23 cellular contexts compared by ENCODE assay signal in the genomic region with DNA sequence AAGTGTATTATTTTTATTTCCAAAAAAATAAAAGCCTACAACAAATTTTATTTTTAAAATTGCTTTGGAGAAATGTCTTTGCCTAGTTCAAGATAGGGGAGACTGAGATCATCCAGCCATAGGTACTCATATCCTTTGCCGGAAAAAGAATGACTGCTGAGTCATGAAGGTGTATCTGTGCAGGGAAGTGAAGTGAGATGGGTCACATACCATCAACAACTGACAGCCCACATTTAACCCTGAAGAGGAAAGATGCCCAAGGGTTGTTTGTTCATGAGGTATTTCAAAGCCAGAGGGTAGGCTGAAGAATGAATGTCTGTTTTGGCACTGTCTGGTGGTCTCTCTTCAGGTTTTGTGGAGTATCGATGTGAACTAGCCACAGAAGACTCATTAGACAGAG.
A peak's percentile ranks its signal among the peaks of the same experiment; 100 is the strongest.
DNase-seq lines count a peak whose midpoint lies in the region; ATAC-seq, FAIRE-seq and TF ChIP-seq lines count a peak whose summit lies in the region.
"Had no signal": no experiment of that assay in that cellular context is flagged by ENCODE, and none has a peak within 500 bp of the region (broad histone marks: within the 10 kb centered on the region; RNA-seq: fewer than 3 reads in every experiment).

No MANE protein-coding gene starts in this region.

- DNase-seq in MCF 10A (ENCODE audit: unreplicated experiment) (peak; percentile 46), breast epithelium (ENCODE audit: low spot score in 2 of 2) (no peak), mammary epithelial cell (peak; percentile 54), keratinocyte (ENCODE audit: low read depth, low spot score) (peak; percentile 7), renal cortical epithelial cell (ENCODE audit: low read depth) (peak; percentile 25), dedifferentiated amniotic fluid mesenchymal stem cell (ENCODE audit: extremely low spot score) (no peak), NCI-H526 treated with DMSO at 0.1 percent for 48 hours (lab: John Stamatoyannopoulos, UW) (no peak)
- DNase-seq in activated T-cell treated with anti-CD3 and anti-CD28 coated beads, Interleukin-2, amount 50 U/mL, for 4 hours, result no peak
- DNase-seq: 8988T, Calu3, NCI-H1436, NCI-H2029, NCI-H2171, NCI-H446, NCI-H69, Peyer's patch, Right ventricle myocardium superior had no signal

- H3K27me3 Mint-ChIP-seq in MCF 10A (ENCODE audit: insufficient read depth, unreplicated experiment), result no peaks in the 10 kb centered on the region
- peaks cover 21% of the 10 kb centered on the region for H3K27me3 Mint-ChIP-seq in activated T-cell treated with anti-CD3 and anti-CD28 coated beads, Interleukin-2, amount 50 U/mL, for 4 hours (ENCODE audit: low read depth)

- no peak overlapping the region for H3K4me3 ChIP-seq in breast epithelium
- H3K4me3 ChIP-seq in mammary epithelial cell (replicated peaks in 1 of 3; ENCODE audit: insufficient read depth in 1 of 3, low read depth in 2 of 3, low read length in 3 of 3), result no peak overlapping the region
- no peak overlapping the region for H3K4me3 ChIP-seq in keratinocyte (ENCODE audit: control insufficient read depth in 2 of 3, extremely low read depth in 1 of 3, insufficient read depth in 2 of 3, low read depth in 1 of 3, low read length in 3 of 3)
- H3K4me3 ChIP-seq: GM23338, Peyer's patch, SK-N-MC had no signal

- H3K9me1 ChIP-seq in keratinocyte (ENCODE audit: control insufficient read depth, extremely low read depth, insufficient read depth, low read length), result no peaks in the 10 kb centered on the region

- dilution Hi-C loops in mammary epithelial cell (cut with HindIII; ENCODE audit: low sequenced_read_pairs), result no loop called here
- dilution Hi-C loops in keratinocyte (cut with MboI; ENCODE audit: extremely low pct_ligation_motif_present, low sequenced_read_pairs), result no loop called here

- no peak overlapping the region for H3K4me3 Mint-ChIP-seq in MCF 10A (ENCODE audit: unreplicated experiment)
- no peak overlapping the region for H3K4me3 Mint-ChIP-seq in activated T-cell treated with anti-CD3 and anti-CD28 coated beads, Interleukin-2, amount 50 U/mL, for 4 hours
- H3K4me3 Mint-ChIP-seq: B cell, GM23338 had no signal

- CTCF ChIA-PET in MCF 10A (lab: Yijun Ruan, JAX) (interaction anchor here (1.5 kb wide), 1 partner anchor 33 kb away, joined by 4 read pairs; no protein-coding TSS in a partner anchor), mammary epithelial cell (lab: Charles Lee; ENCODE audit: low non-redundant PET) (no interaction called here)

- TF ChIP-seq POLR2A in breast epithelium (IDR thresholded peaks at IDR 0.05), result no peak

- H3K9me3 ChIP-seq in breast epithelium, result no peaks in the 10 kb centered on the region
- no peaks in the 10 kb centered on the region for H3K9me3 ChIP-seq in mammary epithelial cell (replicated peaks; ENCODE audit: insufficient read depth, low read length)
- H3K9me3 ChIP-seq in keratinocyte (ENCODE audit: control insufficient read depth, low read depth, low read length), result no peaks in the 10 kb centered on the region
- H3K9me3 ChIP-seq: Peyer's patch had no signal

- in situ Hi-C loops in mammary epithelial cell (cut with MboI; ENCODE audit: low sequenced_read_pairs in 2 of 2), result no loop called here

- intact Hi-C loops in MCF 10A (cut with micrococcal nuclease) (no loop called here), breast epithelium (cut with DNase I; ENCODE audit: low total_unique reads) (no loop called here), mammary epithelial cell (cut with micrococcal nuclease) (no loop called here)

- H2AFZ ChIP-seq in mammary epithelial cell (ENCODE audit: low read depth, low read length), result peak overlapping the region; percentile 66
- peak overlapping the region; percentile 66 for H2AFZ ChIP-seq in keratinocyte (ENCODE audit: control insufficient read depth, low read length)
- H2AFZ ChIP-seq: GM23338 had no signal

- H3K79me2 ChIP-seq in mammary epithelial cell (ENCODE audit: insufficient read depth, low read length) (no peaks in the 10 kb centered on the region), keratinocyte (ENCODE audit: control insufficient read depth, insufficient read depth, low read length) (no peaks in the 10 kb centered on the region)

- TF ChIP-seq CTCF in MCF 10A (IDR thresholded peaks at IDR 0.05; ENCODE audit: unreplicated experiment) (no peak), breast epithelium (IDR thresholded peaks at IDR 0.05) (no peak), mammary epithelial cell (conservative IDR thresholded peaks at IDR 0.05 in 1 of 2, IDR thresholded peaks at IDR 0.05 in 1 of 2; ENCODE audit: extremely low read depth in 1 of 2, insufficient read depth in 1 of 2, low read depth in 1 of 2, low read length in 2 of 2) (no peak), keratinocyte (optimal IDR thresholded peaks at IDR 0.05 in 1 of 3, IDR thresholded peaks at IDR 0.05 in 1 of 3, conservative IDR thresholded peaks at IDR 0.05 in 1 of 3; ENCODE audit: extremely low read depth in 1 of 3, insufficient read depth in 2 of 3, low read length in 3 of 3) (no peak)

- FAIRE-seq in keratinocyte (lab: Jason Lieb, UNC), result peak; percentile 93
- FAIRE-seq: GM12892, GM18507 had no signal

- H3K9ac ChIP-seq in mammary epithelial cell (ENCODE audit: insufficient read depth, low read length) (no peak overlapping the region), keratinocyte (ENCODE audit: control insufficient read depth, extremely low read depth, insufficient read depth, low read length) (no peak overlapping the region)
- H3K9ac ChIP-seq: KMS-11 had no signal

- ATAC-seq in activated T-cell treated with anti-CD3 and anti-CD28 coated beads, Interleukin-2, amount 50 U/mL, for 4 hours, result no peak
- ATAC-seq: GM23338 had no signal

- POLR2A ChIA-PET in MCF 10A (lab: Yijun Ruan, JAX), result no interaction called here

- H3K27me3 ChIP-seq in breast epithelium (no peaks in the 10 kb centered on the region), mammary epithelial cell (ENCODE audit: insufficient read depth, low read length) (no peaks in the 10 kb centered on the region), keratinocyte (ENCODE audit: control insufficient read depth, extremely low read depth, insufficient read depth, low read length) (no peaks in the 10 kb centered on the region)
- H3K27me3 ChIP-seq: Peyer's patch had no signal

- H3K4me1 ChIP-seq in breast epithelium (no peaks in the 10 kb centered on the region), mammary epithelial cell (ENCODE audit: insufficient read depth, low read length) (peaks cover 8% of the 10 kb centered on the region), keratinocyte (ENCODE audit: control insufficient read depth, extremely low read depth, insufficient read depth, low read length) (no peaks in the 10 kb centered on the region)
- H3K4me1 ChIP-seq: Peyer's patch had no signal

- H3K4me1 Mint-ChIP-seq in MCF 10A (ENCODE audit: insufficient read depth, unreplicated experiment), result peaks cover 17% of the 10 kb centered on the region
- peaks cover 6% of the 10 kb centered on the region for H3K4me1 Mint-ChIP-seq in activated T-cell treated with anti-CD3 and anti-CD28 coated beads, Interleukin-2, amount 50 U/mL, for 4 hours (ENCODE audit: low read depth)

- H3K36me3 ChIP-seq in breast epithelium, result no peaks in the 10 kb centered on the region
- no peaks in the 10 kb centered on the region for H3K36me3 ChIP-seq in mammary epithelial cell (ENCODE audit: insufficient read depth, low read length)
- H3K36me3 ChIP-seq in keratinocyte (ENCODE audit: control insufficient read depth in 2 of 2, extremely low read depth in 1 of 2, insufficient read depth in 2 of 2, low read length in 2 of 2), result no peaks in the 10 kb centered on the region
- H3K36me3 ChIP-seq: Peyer's patch had no signal

- H3K9me3 Mint-ChIP-seq in MCF 10A (ENCODE audit: unreplicated experiment), result no peaks in the 10 kb centered on the region
- no peaks in the 10 kb centered on the region for H3K9me3 Mint-ChIP-seq in activated T-cell treated with anti-CD3 and anti-CD28 coated beads, Interleukin-2, amount 50 U/mL, for 4 hours

- H3K4me2 ChIP-seq in mammary epithelial cell (ENCODE audit: insufficient read depth, low read depth, low read length) (no peak overlapping the region), keratinocyte (ENCODE audit: control insufficient read depth, extremely low read depth, insufficient read depth, low read depth, low read length) (no peak overlapping the region)
- H3K4me2 ChIP-seq: GM23338, KMS-11 had no signal

- H3K36me3 Mint-ChIP-seq in MCF 10A (ENCODE audit: insufficient read depth, unreplicated experiment), result no peaks in the 10 kb centered on the region
- H3K36me3 Mint-ChIP-seq in activated T-cell treated with anti-CD3 and anti-CD28 coated beads, Interleukin-2, amount 50 U/mL, for 4 hours (ENCODE audit: insufficient read depth), result no peaks in the 10 kb centered on the region

- BruUV-seq in MCF 10A (replicated peaks; lab: Mats Ljungman, UMichigan) (no TSS peak), mammary epithelial cell (replicated peaks; lab: Mats Ljungman, UMichigan) (no TSS peak)

- H3K27ac ChIP-seq in breast epithelium (no peak overlapping the region), mammary epithelial cell (ENCODE audit: insufficient read depth, low read depth, low read length) (no peak overlapping the region), keratinocyte (ENCODE audit: control insufficient read depth, insufficient read depth, low read length) (no peak overlapping the region)
- H3K27ac ChIP-seq: KMS-11, Peyer's patch, SK-N-MC had no signal

- no peaks in the 10 kb centered on the region for H4K20me1 ChIP-seq in mammary epithelial cell (ENCODE audit: insufficient read depth, low read length)
- H4K20me1 ChIP-seq in keratinocyte (ENCODE audit: control insufficient read depth, extremely low read depth, insufficient read depth, low read length), result no peaks in the 10 kb centered on the region

- no peak overlapping the region for H3K27ac Mint-ChIP-seq in MCF 10A (ENCODE audit: low read depth, unreplicated experiment)
- H3K27ac Mint-ChIP-seq: B cell, GM23338 had no signal

- 36% methylated on average over 2 of the region's 2 CpGs for WGBS in mammary epithelial cell (ENCODE audit: low coverage, missing lambda C conversion rate)

Comparison
In these comparisons a context has a peak if more than half of its experiments do, and no peak if none do; other contexts are left out.
1. DNase-seq: peak in MCF 10A (single experiment), mammary epithelial cell (single experiment), keratinocyte (single experiment) and renal cortical epithelial cell (single experiment); none in breast epithelium (0 of 2), activated T-cell treated with anti-CD3 and anti-CD28 coated beads, Interleukin-2, amount 50 U/mL, for 4 hours (single experiment), dedifferentiated amniotic fluid mesenchymal stem cell (single experiment) and NCI-H526 treated with DMSO at 0.1 percent for 48 hours (single experiment).